In the genomic region with DNA sequence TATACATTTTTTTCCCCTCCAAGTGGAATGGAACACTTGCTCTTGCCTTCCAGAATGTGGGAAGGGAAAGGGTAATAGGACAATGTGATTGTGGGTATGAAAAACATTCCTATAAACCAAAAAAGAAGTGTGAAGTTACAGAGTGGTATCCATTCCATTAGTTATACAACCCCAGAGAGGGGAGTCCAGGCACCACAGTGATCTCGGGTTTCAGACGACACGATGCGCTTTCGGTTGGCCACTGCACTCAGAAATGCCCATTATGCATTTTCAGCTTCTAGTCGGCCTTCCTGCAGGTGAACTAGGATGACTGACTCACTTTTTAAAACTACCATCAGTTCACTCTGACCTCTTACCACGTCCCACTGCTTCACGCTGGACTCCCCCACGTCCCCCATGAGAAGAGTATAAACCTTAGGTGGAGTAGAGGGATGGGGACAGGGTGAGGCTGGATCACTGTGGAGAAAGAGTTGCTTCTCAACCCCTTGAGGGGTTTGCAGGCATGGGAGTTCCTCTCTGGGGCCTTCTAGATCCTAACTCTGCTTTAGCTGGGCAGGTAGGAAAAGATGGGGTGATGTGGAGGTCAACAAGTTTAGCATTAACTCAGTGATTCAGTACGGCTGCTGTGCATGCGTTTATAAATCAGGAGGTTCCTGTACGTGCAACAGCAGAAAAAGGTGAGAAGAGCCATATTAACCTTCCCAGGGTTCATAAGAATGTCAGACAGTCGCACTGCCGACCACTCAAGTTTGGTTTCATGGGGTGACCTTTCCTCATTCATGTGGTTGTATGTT, we compare ENCODE assay signal across 1 cellular context.
TF ChIP-seq lines count a peak whose summit lies in the region.

No MANE protein-coding gene starts in this region.

TF ChIP-seq in SK-N-SH treated with all-trans-retinoic acid at 6 μM for 48 hours, 23 proteins besides CTCF, POLR2A, EP300 and RAD21:
- TF ChIP-seq, protein P1, sequence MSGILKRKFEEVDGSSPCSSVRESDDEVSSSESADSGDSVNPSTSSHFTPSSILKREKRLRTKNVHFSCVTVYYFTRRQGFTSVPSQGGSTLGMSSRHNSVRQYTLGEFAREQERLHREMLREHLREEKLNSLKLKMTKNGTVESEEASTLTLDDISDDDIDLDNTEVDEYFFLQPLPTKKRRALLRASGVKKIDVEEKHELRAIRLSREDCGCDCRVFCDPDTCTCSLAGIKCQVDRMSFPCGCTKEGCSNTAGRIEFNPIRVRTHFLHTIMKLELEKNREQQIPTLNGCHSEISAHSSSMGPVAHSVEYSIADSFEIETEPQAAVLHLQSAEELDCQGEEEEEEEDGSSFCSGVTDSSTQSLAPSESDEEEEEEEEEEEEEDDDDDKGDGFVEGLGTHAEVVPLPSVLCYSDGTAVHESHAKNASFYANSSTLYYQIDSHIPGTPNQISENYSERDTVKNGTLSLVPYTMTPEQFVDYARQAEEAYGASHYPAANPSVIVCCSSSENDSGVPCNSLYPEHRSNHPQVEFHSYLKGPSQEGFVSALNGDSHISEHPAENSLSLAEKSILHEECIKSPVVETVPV (CRISPR knock-in tag; IDR thresholded peaks at IDR 0.05), result no peak
- TF ChIP-seq, protein P2, sequence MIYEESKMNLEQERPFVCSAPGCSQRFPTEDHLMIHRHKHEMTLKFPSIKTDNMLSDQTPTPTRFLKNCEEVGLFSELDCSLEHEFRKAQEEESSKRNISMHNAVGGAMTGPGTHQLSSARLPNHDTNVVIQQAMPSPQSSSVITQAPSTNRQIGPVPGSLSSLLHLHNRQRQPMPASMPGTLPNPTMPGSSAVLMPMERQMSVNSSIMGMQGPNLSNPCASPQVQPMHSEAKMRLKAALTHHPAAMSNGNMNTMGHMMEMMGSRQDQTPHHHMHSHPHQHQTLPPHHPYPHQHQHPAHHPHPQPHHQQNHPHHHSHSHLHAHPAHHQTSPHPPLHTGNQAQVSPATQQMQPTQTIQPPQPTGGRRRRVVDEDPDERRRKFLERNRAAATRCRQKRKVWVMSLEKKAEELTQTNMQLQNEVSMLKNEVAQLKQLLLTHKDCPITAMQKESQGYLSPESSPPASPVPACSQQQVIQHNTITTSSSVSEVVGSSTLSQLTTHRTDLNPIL (CRISPR knock-in tag; IDR thresholded peaks at IDR 0.05; ENCODE audit: low read depth), result no peak
- TF ChIP-seq SNAI2 (CRISPR knock-in tag; IDR thresholded peaks at IDR 0.05) (no peak), ESRRG (CRISPR knock-in tag; IDR thresholded peaks at IDR 0.05) (no peak), ZNF70 (CRISPR knock-in tag; IDR thresholded peaks at IDR 0.05) (no peak), TOX (CRISPR knock-in tag; IDR thresholded peaks at IDR 0.05; ENCODE audit: borderline replicate concordance) (no peak), ZFP30 (CRISPR knock-in tag; IDR thresholded peaks at IDR 0.05) (no peak), ZNF565 (CRISPR knock-in tag; conservative IDR thresholded peaks at IDR 0.05; ENCODE audit: low read depth) (no peak), ARNTL (CRISPR knock-in tag; IDR thresholded peaks at IDR 0.05; ENCODE audit: borderline replicate concordance, low read depth) (no peak), CSDC2 (CRISPR knock-in tag; IDR thresholded peaks at IDR 0.05) (no peak), RARB (CRISPR knock-in tag; IDR thresholded peaks at IDR 0.05) (no peak), GLIS3 (CRISPR knock-in tag; IDR thresholded peaks at IDR 0.05) (no peak), ZFP3 (CRISPR knock-in tag; IDR thresholded peaks at IDR 0.05) (no peak), ISL1 (CRISPR knock-in tag; IDR thresholded peaks at IDR 0.05) (no peak)
- TF ChIP-seq, protein P3, sequence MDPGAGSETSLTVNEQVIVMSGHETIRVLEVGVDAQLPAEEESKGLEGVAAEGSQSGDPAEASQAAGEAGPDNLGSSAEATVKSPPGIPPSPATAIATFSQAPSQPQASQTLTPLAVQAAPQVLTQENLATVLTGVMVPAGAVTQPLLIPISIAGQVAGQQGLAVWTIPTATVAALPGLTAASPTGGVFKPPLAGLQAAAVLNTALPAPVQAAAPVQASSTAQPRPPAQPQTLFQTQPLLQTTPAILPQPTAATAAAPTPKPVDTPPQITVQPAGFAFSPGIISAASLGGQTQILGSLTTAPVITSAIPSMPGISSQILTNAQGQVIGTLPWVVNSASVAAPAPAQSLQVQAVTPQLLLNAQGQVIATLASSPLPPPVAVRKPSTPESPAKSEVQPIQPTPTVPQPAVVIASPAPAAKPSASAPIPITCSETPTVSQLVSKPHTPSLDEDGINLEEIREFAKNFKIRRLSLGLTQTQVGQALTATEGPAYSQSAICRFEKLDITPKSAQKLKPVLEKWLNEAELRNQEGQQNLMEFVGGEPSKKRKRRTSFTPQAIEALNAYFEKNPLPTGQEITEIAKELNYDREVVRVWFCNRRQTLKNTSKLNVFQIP (CRISPR knock-in tag; IDR thresholded peaks at IDR 0.05; ENCODE audit: borderline replicate concordance, low read depth), result no peak
- TF ChIP-seq, protein P4, sequence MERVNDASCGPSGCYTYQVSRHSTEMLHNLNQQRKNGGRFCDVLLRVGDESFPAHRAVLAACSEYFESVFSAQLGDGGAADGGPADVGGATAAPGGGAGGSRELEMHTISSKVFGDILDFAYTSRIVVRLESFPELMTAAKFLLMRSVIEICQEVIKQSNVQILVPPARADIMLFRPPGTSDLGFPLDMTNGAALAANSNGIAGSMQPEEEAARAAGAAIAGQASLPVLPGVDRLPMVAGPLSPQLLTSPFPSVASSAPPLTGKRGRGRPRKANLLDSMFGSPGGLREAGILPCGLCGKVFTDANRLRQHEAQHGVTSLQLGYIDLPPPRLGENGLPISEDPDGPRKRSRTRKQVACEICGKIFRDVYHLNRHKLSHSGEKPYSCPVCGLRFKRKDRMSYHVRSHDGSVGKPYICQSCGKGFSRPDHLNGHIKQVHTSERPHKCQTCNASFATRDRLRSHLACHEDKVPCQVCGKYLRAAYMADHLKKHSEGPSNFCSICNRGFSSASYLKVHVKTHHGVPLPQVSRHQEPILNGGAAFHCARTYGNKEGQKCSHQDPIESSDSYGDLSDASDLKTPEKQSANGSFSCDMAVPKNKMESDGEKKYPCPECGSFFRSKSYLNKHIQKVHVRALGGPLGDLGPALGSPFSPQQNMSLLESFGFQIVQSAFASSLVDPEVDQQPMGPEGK (CRISPR knock-in tag; IDR thresholded peaks at IDR 0.05; ENCODE audit: borderline replicate concordance), result no peak
